ENCODE assay signal across 11 cellular contexts in genomic region chr18:23227729-23228075, GRCh38.
DNase-seq lines count a peak whose midpoint lies in the region; ATAC-seq, FAIRE-seq and TF ChIP-seq lines count a peak whose summit lies in the region.
"Had no signal": no experiment of that assay in that cellular context is flagged by ENCODE, and none has a peak within 500 bp of the region (broad histone marks: within the 10 kb centered on the region; RNA-seq: fewer than 3 reads in every experiment).

No MANE protein-coding gene starts in this region.

- 61 to 72% (median 71%) methylated on average over 2 of the region's 2 CpGs for WGBS in psoas muscle, 3 donors

- H3K9me3 ChIP-seq in OCI-LY1 (ENCODE audit: low read length): no peaks in the 10 kb centered on the region
- no peaks in the 10 kb centered on the region for H3K9me3 ChIP-seq in kidney (ENCODE audit: control insufficient read depth in 1 of 2, low read length in 2 of 2)
- H3K9me3 ChIP-seq in psoas muscle: no peaks in the 10 kb centered on the region

- no peaks in the 10 kb centered on the region for H3K79me2 ChIP-seq in OCI-LY1 (ENCODE audit: insufficient read depth, low read length)

- peak overlapping the region; percentile 46 for H3K4me2 ChIP-seq in OCI-LY1 (ENCODE audit: low read length)

- H3K9me2 ChIP-seq in OCI-LY1 (ENCODE audit: low read depth, low read length): no peaks in the 10 kb centered on the region

- H3K27me3 ChIP-seq in OCI-LY1 (ENCODE audit: insufficient read depth, low read length) (no peaks in the 10 kb centered on the region), psoas muscle (ENCODE audit: insufficient read depth in 3 of 3, low read length in 2 of 3) (no peaks in the 10 kb centered on the region)

- H3K27ac ChIP-seq in OCI-LY1 (ENCODE audit: low read depth, low read length, poor library complexity, severe bottlenecking) (peak overlapping the region; percentile 97), kidney (ENCODE audit: low read depth in 2 of 2, low read length in 2 of 2) (peak overlapping the region; percentile 65 to 87), temporal lobe (ENCODE audit: low read depth, low read length) (peak overlapping the region; percentile 46), psoas muscle (no peak overlapping the region)

- H3K4me3 ChIP-seq in OCI-LY1 (ENCODE audit: low read depth, low read length, poor library complexity, severe bottlenecking): peak overlapping the region; percentile 11
- no peak overlapping the region for H3K4me3 ChIP-seq in kidney (ENCODE audit: low read length in 2 of 2)
- H3K4me3 ChIP-seq in psoas muscle: no peak overlapping the region

- ATAC-seq in HG03097 (IDR thresholded peaks at IDR 0.05; ENCODE audit: low FRiP score, unreplicated experiment): no peak
- no peak for ATAC-seq in psoas muscle
- ATAC-seq: stimulated activated naive CD8-positive, alpha-beta T cell treated with anti-CD3 and anti-CD28 coated beads, Interleukin-15, Interleukin-2, amounts not matched to agents 100 U/mL and 50 U/mL, for 24 hours had no signal

- TF ChIP-seq CTCF in OCI-LY1 (IDR thresholded peaks at IDR 0.05; ENCODE audit: low read length) (no peak), kidney (IDR thresholded peaks at IDR 0.05; ENCODE audit: borderline replicate concordance, extremely low read depth, insufficient read depth) (no peak), psoas muscle (IDR thresholded peaks at IDR 0.05) (no peak)

- peaks cover 94% of the 10 kb centered on the region for H3K4me1 ChIP-seq in OCI-LY1 (ENCODE audit: insufficient read depth, low read length, severe bottlenecking)
- peaks cover 24 to 40% of the 10 kb centered on the region in 2 donors for H3K4me1 ChIP-seq in kidney (ENCODE audit: control insufficient read depth in 1 of 2, insufficient read depth in 1 of 2, low read depth in 1 of 2, low read length in 2 of 2)
- H3K4me1 ChIP-seq in psoas muscle: peaks cover 13% of the 10 kb centered on the region

- H4K20me1 ChIP-seq in OCI-LY1 (ENCODE audit: insufficient read depth, low read length): no peaks in the 10 kb centered on the region

- H3K36me3 ChIP-seq in OCI-LY1 (ENCODE audit: insufficient read depth, low read length) (no peaks in the 10 kb centered on the region), kidney (ENCODE audit: control insufficient read depth in 1 of 2, insufficient read depth in 2 of 2, low read length in 2 of 2) (no peaks in the 10 kb centered on the region), psoas muscle (ENCODE audit: insufficient read depth in 1 of 2, low read depth in 1 of 2) (no peaks in the 10 kb centered on the region)

- FAIRE-seq in kidney (lab: Jason Lieb, UNC): no peak
- no peak for FAIRE-seq in urothelium cell line (lab: Jason Lieb, UNC)
- FAIRE-seq: A204.1 had no signal

- no peak overlapping the region for H2AFZ ChIP-seq in OCI-LY1 (ENCODE audit: low read length)

- peak overlapping the region; percentile 59; the same call in 1 of the 2 replicates for H3K9ac ChIP-seq in OCI-LY1 (ENCODE audit: low read length)
- no peak overlapping the region for H3K9ac ChIP-seq in kidney (ENCODE audit: low read length in 2 of 2)

- H3F3A ChIP-seq in OCI-LY1 (ENCODE audit: insufficient read depth, low read length): peaks cover 10% of the 10 kb centered on the region; the same call in 1 of the 2 replicates

- intact Hi-C loops in kidney (cut with DNase I) (no loop called here), psoas muscle (cut with DNase I) (no loop called here)

- peak; percentile 34 for DNase-seq in NCI-H2107 treated with DMSO at 0.1 percent for 48 hours (lab: John Stamatoyannopoulos, UW; ENCODE audit: unreplicated experiment)
- no peak for DNase-seq in NCI-H2107 (lab: John Stamatoyannopoulos, UW)
- DNase-seq in kidney: no peak
- DNase-seq in urothelium cell line (ENCODE audit: low spot score): no peak
- no peak for DNase-seq in psoas muscle
- DNase-seq: hippocampal formation; stimulated activated naive CD8-positive, alpha-beta T cell treated with anti-CD3 and anti-CD28 coated beads, Interleukin-15, Interleukin-2, amounts not matched to agents 100 U/mL and 50 U/mL, for 24 hours had no signal
